In the genomic region with DNA sequence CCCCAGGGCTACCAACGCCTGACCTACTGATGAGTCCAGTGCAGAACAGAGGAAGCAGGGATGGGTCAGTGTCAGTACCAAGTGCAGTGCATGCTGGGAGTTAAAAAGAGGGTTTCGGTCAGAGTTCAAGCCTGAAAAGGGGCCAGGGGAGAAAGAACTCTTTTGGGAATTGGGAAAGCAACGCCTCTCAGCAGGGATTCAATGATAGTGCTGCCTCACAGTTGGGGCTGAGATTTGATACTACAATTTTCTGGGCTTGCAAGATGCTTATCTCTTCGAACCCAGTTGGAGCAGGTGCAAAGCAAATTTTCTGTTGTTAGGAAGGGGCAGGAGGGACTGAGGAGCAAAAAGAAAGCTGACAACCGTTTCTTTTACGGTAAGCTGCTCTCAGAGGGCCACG, we compare ENCODE assay signal across 21 cellular contexts.
DNase-seq lines count a peak whose midpoint lies in the region; ATAC-seq and TF ChIP-seq lines count a peak whose summit lies in the region.
"Had no signal": no experiment of that assay in that cellular context is flagged by ENCODE, and none has a peak within 500 bp of the region (broad histone marks: within the 10 kb centered on the region; RNA-seq: fewer than 3 reads in every experiment).

No MANE protein-coding gene starts in this region.

- CTCF ChIA-PET in HEK293 (lab: Yijun Ruan, JAX), result interaction anchor here (0.7 to 4.0 kb wide), 5 partner anchors 16 to 470 kb away, joined by 3 to 98 read pairs (median 3); no protein-coding TSS in a partner anchor

- peaks cover 10% of the 10 kb centered on the region for H3K4me1 Mint-ChIP-seq in endodermal cell
- H3K4me1 Mint-ChIP-seq in activated naive CD8-positive, alpha-beta T cell treated with anti-CD3 and anti-CD28 coated beads, Interleukin-2, amount 50 U/mL, for 24 hours, result no peaks in the 10 kb centered on the region
- H3K4me1 Mint-ChIP-seq: CD4-positive, CD25-positive, alpha-beta regulatory T cell had no signal

- H3K27me3 Mint-ChIP-seq in endodermal cell (ENCODE audit: insufficient read depth), result peaks cover 29% of the 10 kb centered on the region
- peaks cover 6% of the 10 kb centered on the region for H3K27me3 Mint-ChIP-seq in activated naive CD8-positive, alpha-beta T cell treated with anti-CD3 and anti-CD28 coated beads, Interleukin-2, amount 50 U/mL, for 24 hours

- H3K36me3 ChIP-seq in HEK293 (ENCODE audit: control insufficient read depth in 2 of 2, insufficient read depth in 1 of 2, low read length in 2 of 2) (no peaks in the 10 kb centered on the region), endodermal cell (ENCODE audit: control insufficient read depth, insufficient read depth, low read length) (no peaks in the 10 kb centered on the region)
- H3K36me3 ChIP-seq: cardiac muscle cell, thyroid gland had no signal

- WGBS in endodermal cell (ENCODE audit: insufficient coverage in 1 of 2, insufficient read length in 1 of 2), 2 experiments, result 49 to 71% methylated on average over 3 to 7 of the region's 7 CpGs

- H3K4me1 ChIP-seq in HEK293 (ENCODE audit: control insufficient read depth, insufficient read depth, low read length), result peaks cover 14% of the 10 kb centered on the region
- H3K4me1 ChIP-seq in endodermal cell (ENCODE audit: control insufficient read depth, insufficient read depth, low read length), result no peaks in the 10 kb centered on the region
- H3K4me1 ChIP-seq: thyroid gland had no signal

- H3K27me3 ChIP-seq in endodermal cell (ENCODE audit: control insufficient read depth, insufficient read depth, low read length, poor library complexity, severe bottlenecking), result peaks cover 74% of the 10 kb centered on the region
- H3K27me3 ChIP-seq: thyroid gland had no signal

- no peak for ATAC-seq in activated naive CD8-positive, alpha-beta T cell treated with anti-CD3 and anti-CD28 coated beads, Interleukin-2, amount 50 U/mL, for 24 hours
- ATAC-seq in HG02571 (IDR thresholded peaks at IDR 0.05; ENCODE audit: unreplicated experiment), result no peak
- no peak for ATAC-seq in omental fat pad (ENCODE audit: low FRiP score)
- ATAC-seq in GM21786 (IDR thresholded peaks at IDR 0.05; ENCODE audit: unreplicated experiment), result no peak
- ATAC-seq: left lobe of liver had no signal

- POLR2A ChIA-PET in HEK293 (lab: Yijun Ruan, JAX), result no interaction called here

- H3K9me3 ChIP-seq in HEK293 (ENCODE audit: control insufficient read depth, insufficient read depth, low read depth, low read length) (no peaks in the 10 kb centered on the region), endodermal cell (ENCODE audit: control insufficient read depth, low read length) (no peaks in the 10 kb centered on the region)
- H3K9me3 ChIP-seq: thyroid gland had no signal

- TF ChIP-seq CTCF in HEK293 (tag by site-specific recombination; IDR thresholded peaks at IDR 0.05), result no peak
- no peak for TF ChIP-seq CTCF in endodermal cell (conservative IDR thresholded peaks at IDR 0.05)
- TF ChIP-seq CTCF in omental fat pad (IDR thresholded peaks at IDR 0.05), result no peak

- H3K27ac Mint-ChIP-seq in endodermal cell, result no peak overlapping the region
- no peak overlapping the region for H3K27ac Mint-ChIP-seq in activated naive CD8-positive, alpha-beta T cell treated with anti-CD3 and anti-CD28 coated beads, Interleukin-2, amount 50 U/mL, for 24 hours
- H3K27ac Mint-ChIP-seq: CD4-positive, CD25-positive, alpha-beta regulatory T cell; nephron progenitor cell had no signal

- no peak overlapping the region for H3K4me3 Mint-ChIP-seq in endodermal cell
- H3K4me3 Mint-ChIP-seq in activated naive CD8-positive, alpha-beta T cell treated with anti-CD3 and anti-CD28 coated beads, Interleukin-2, amount 50 U/mL, for 24 hours, result no peak overlapping the region
- H3K4me3 Mint-ChIP-seq: CD4-positive, CD25-positive, alpha-beta regulatory T cell; nephron progenitor cell had no signal

- no peaks in the 10 kb centered on the region for H3K9me3 Mint-ChIP-seq in endodermal cell
- no peaks in the 10 kb centered on the region for H3K9me3 Mint-ChIP-seq in activated naive CD8-positive, alpha-beta T cell treated with anti-CD3 and anti-CD28 coated beads, Interleukin-2, amount 50 U/mL, for 24 hours
- H3K9me3 Mint-ChIP-seq: CD4-positive, CD25-positive, alpha-beta regulatory T cell; nephron progenitor cell had no signal

- H3K4me3 ChIP-seq in HEK293 (ENCODE audit: low read depth, low read length) (no peak overlapping the region), endodermal cell (ENCODE audit: low read length) (no peak overlapping the region)
- H3K4me3 ChIP-seq: cardiac muscle cell, thyroid gland had no signal

- no peak overlapping the region for H3K9ac ChIP-seq in endodermal cell (ENCODE audit: extremely low read depth, low read length, poor library complexity, severe bottlenecking)

- H3K27ac ChIP-seq in HEK293 (ENCODE audit: extremely low read depth, low read depth, low read length) (no peak overlapping the region), endodermal cell (ENCODE audit: low read depth, low read length) (no peak overlapping the region)
- H3K27ac ChIP-seq: cardiac muscle cell, thyroid gland had no signal

- no peaks in the 10 kb centered on the region for H3K36me3 Mint-ChIP-seq in endodermal cell (ENCODE audit: low read depth)
- H3K36me3 Mint-ChIP-seq in activated naive CD8-positive, alpha-beta T cell treated with anti-CD3 and anti-CD28 coated beads, Interleukin-2, amount 50 U/mL, for 24 hours (ENCODE audit: low read depth), result no peaks in the 10 kb centered on the region
- H3K36me3 Mint-ChIP-seq: CD4-positive, CD25-positive, alpha-beta regulatory T cell had no signal

- DNase-seq in NCI-H1930 (lab: John Stamatoyannopoulos, UW) (peak; percentile 11 to 62), NCI-H446 treated with DMSO at 0.1 percent for 48 hours (lab: John Stamatoyannopoulos, UW) (peak; percentile 7), endodermal cell (peak; percentile 66), omental fat pad (ENCODE audit: low spot score) (no peak)
- DNase-seq in activated naive CD8-positive, alpha-beta T cell treated with anti-CD3 and anti-CD28 coated beads, Interleukin-2, amount 50 U/mL, for 24 hours, result no peak
- DNase-seq: activated gamma-delta T cell treated with Interleukin-2 at 50 U/mL for 16 hours; amygdala; CD4-positive, CD25-positive, alpha-beta regulatory T cell; erythroblast; KG1; midbrain; NCI-H1048; nephron progenitor cell; stimulated activated CD4-positive, alpha-beta T cell treated with anti-CD3 and anti-CD28 coated beads, Interleukin-1b, Interleukin-23, amount 100 ng/mL, for 48 hours; stimulated activated naive CD4-positive, alpha-beta T cell treated with Interleukin-2 at 50 U/mL for 16 hours; thyroid gland had no signal

TF ChIP-seq in HEK293, 187 proteins besides CTCF, POLR2A, EP300 and RAD21 (continues in another document):
- no peak for TF ChIP-seq ZBTB20 (tag by site-specific recombination; IDR thresholded peaks at IDR 0.05)
- TF ChIP-seq ZBTB11 (tag by site-specific recombination; conservative IDR thresholded peaks at IDR 0.05; ENCODE audit: low read depth), result no peak
- peak; percentile 44; the same call in 1 of the 2 replicates for TF ChIP-seq ZNF501 (tag by site-specific recombination; IDR thresholded peaks at IDR 0.05)
- TF ChIP-seq ZNF76 (tag by site-specific recombination; IDR thresholded peaks at IDR 0.05; ENCODE audit: borderline replicate concordance, low read depth), result peak; percentile 57
- TF ChIP-seq, protein P1, sequence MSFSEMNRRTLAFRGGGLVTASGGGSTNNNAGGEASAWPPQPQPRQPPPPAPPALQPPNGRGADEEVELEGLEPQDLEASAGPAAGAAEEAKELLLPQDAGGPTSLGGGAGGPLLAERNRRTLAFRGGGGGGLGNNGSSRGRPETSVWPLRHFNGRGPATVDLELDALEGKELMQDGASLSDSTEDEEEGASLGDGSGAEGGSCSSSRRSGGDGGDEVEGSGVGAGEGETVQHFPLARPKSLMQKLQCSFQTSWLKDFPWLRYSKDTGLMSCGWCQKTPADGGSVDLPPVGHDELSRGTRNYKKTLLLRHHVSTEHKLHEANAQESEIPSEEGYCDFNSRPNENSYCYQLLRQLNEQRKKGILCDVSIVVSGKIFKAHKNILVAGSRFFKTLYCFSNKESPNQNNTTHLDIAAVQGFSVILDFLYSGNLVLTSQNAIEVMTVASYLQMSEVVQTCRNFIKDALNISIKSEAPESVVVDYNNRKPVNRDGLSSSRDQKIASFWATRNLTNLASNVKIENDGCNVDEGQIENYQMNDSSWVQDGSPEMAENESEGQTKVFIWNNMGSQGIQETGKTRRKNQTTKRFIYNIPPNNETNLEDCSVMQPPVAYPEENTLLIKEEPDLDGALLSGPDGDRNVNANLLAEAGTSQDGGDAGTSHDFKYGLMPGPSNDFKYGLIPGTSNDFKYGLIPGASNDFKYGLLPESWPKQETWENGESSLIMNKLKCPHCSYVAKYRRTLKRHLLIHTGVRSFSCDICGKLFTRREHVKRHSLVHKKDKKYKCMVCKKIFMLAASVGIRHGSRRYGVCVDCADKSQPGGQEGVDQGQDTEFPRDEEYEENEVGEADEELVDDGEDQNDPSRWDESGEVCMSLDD (tag by site-specific recombination; IDR thresholded peaks at IDR 0.05), result no peak
- no peak for TF ChIP-seq ZNF302 (tag by site-specific recombination; IDR thresholded peaks at IDR 0.05; ENCODE audit: low read depth)

Comparison
In these comparisons a context has a peak if more than half of its experiments do, and no peak if none do; other contexts are left out.
1. DNase-seq: peak in NCI-H1930 (2 of 2), NCI-H446 treated with DMSO at 0.1 percent for 48 hours (single experiment) and endodermal cell (single experiment); none in activated naive CD8-positive, alpha-beta T cell treated with anti-CD3 and anti-CD28 coated beads, Interleukin-2, amount 50 U/mL, for 24 hours (single experiment) and omental fat pad (single experiment).